27 cellular contexts compared by ENCODE assay signal in genomic region chr7:127879942-127880341, GRCh38.
"Had no signal": no experiment of that assay in that cellular context is flagged by ENCODE, and none has a peak within 500 bp of the region (broad histone marks: within the 10 kb centered on the region; RNA-seq: fewer than 3 reads in every experiment).

No MANE protein-coding gene starts in this region.

- H3K9me3 ChIP-seq: ascending aorta had no signal

- DNase-seq: activated CD4-positive, alpha-beta memory T cell treated with anti-CD3 and anti-CD28 coated beads, Interleukin-2, amount 10 ng/mL, durations not matched to agents 7 days and 5 days; activated CD4-positive, alpha-beta T cell treated with anti-CD3 and anti-CD28 coated beads for 1 hour; activated CD4-positive, alpha-beta T cell treated with anti-CD3 and anti-CD28 coated beads for 36 hours; activated CD4-positive, alpha-beta T cell treated with anti-CD3 and anti-CD28 coated beads for 48 hours; activated CD4-positive, alpha-beta T cell treated with anti-CD3 and anti-CD28 coated beads, Interleukin-2, amount 10 ng/mL, durations not matched to agents 7 days and 5 days; activated CD4-positive, alpha-beta T cell treated with anti-CD3 and anti-CD28 coated beads, Interleukin-2, amount 50 U/mL, for 48 hours; activated CD4-positive, CD25-positive, alpha-beta regulatory T cell; activated CD8-positive, alpha-beta memory T cell treated with anti-CD3 and anti-CD28 coated beads for 24 hours; activated CD8-positive, alpha-beta memory T cell treated with anti-CD3 and anti-CD28 coated beads, Interleukin-2, amount 10 ng/mL, durations not matched to agents 7 days and 5 days; activated CD8-positive, alpha-beta memory T cell treated with anti-CD3 and anti-CD28 coated beads, Interleukin-2, amount 50 U/mL, for 48 hours; activated CD8-positive, alpha-beta T cell treated with anti-CD3 and anti-CD28 coated beads, Interleukin-2, amount 10 ng/mL, durations not matched to agents 7 days and 5 days; activated effector memory CD4-positive, alpha-beta T cell treated with Interleukin-2 at 50 U/mL for 16 hours; activated gamma-delta T cell; activated naive CD4-positive, alpha-beta T cell treated with anti-CD3 and anti-CD28 coated beads, Interleukin-2, amount 10 ng/mL, durations not matched to agents 7 days and 5 days; activated naive CD4-positive, alpha-beta T cell treated with Interleukin-2 at 50 U/mL for 16 hours; activated naive CD8-positive, alpha-beta T cell treated with anti-CD3 and anti-CD28 coated beads, Interleukin-2, amount 10 ng/mL, durations not matched to agents 7 days and 5 days; activated naive CD8-positive, alpha-beta T cell treated with anti-CD3 and anti-CD28 coated beads, Interleukin-2, amount 50 U/mL, for 24 hours; activated T-cell treated with anti-CD3 and anti-CD28 coated beads, Interleukin-2, amount 50 U/mL, for 24 hours; activated T-cell treated with anti-CD3 and anti-CD28 coated beads, Interleukin-2, amount 50 U/mL, for 48 hours; amygdala; anterior cingulate cortex; central memory CD4-positive, alpha-beta T cell; T-helper 1 cell; T-helper 9 cell; WERI-Rb-1 had no signal

- H3K36me3 ChIP-seq: ascending aorta, cardiac muscle cell had no signal

- H3K27me3 ChIP-seq: ascending aorta, cardiac muscle cell had no signal

- H3K4me3 ChIP-seq: ascending aorta, cardiac muscle cell had no signal

- H3K27ac ChIP-seq: ascending aorta, cardiac muscle cell, WERI-Rb-1 had no signal
